Comparison of ENCODE assay signal across 8 cellular contexts in the genomic region with DNA sequence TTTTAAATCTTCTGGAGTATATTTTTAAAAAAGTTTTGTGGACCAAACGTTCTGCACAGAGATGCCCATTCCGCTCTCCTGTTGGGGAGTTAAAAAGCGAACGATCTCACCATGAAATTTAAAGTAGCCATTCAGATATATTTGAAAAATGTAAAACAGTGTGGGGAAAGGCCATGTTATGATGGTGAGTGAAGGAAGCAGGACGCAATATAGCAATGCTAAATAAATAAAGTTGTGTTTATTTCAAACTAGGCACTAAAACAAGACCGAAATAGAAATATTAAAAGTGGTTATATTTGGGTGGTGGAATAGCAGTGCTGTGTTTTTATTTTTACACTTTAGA. TPM values are rescaled to one million over a fixed set of nuclear protein-coding genes. Genes with fewer than 3 reads are reported as not detected.
DNase-seq lines count a peak whose midpoint lies in the region; ATAC-seq and TF ChIP-seq lines count a peak whose summit lies in the region.

No MANE protein-coding gene starts in this region.

- no peak overlapping the region for H3K27ac ChIP-seq in mesendoderm (ENCODE audit: low read depth, low read length)

- H2AK5ac ChIP-seq in mesendoderm (ENCODE audit: low read length) = no peak overlapping the region

- no peak overlapping the region for H2BK120ac ChIP-seq in mesendoderm (ENCODE audit: low read depth, low read length)

- no peaks in the 10 kb centered on the region for H3K79me2 ChIP-seq in mesendoderm (ENCODE audit: control insufficient read depth, insufficient read depth, low read length)

- peaks cover 30% of the 10 kb centered on the region for H3K4me1 ChIP-seq in adipocyte (ENCODE audit: control insufficient read depth, insufficient read depth, low read length)
- peaks cover 3% of the 10 kb centered on the region for H3K4me1 ChIP-seq in mesendoderm (ENCODE audit: control insufficient read depth, low read depth, low read length)

- H2BK15ac ChIP-seq in mesendoderm (replicated peaks; ENCODE audit: low read depth) = no peak overlapping the region

- peak; percentile 2 for ATAC-seq in HG02943 (IDR thresholded peaks at IDR 0.05; ENCODE audit: low read depth, unreplicated experiment)
- ATAC-seq in HG02938 (IDR thresholded peaks at IDR 0.05; ENCODE audit: unreplicated experiment) = no peak

- H3K4me3 ChIP-seq in GM12864 (ENCODE audit: low read depth, low read length) (peak overlapping the region; percentile 64), adipocyte (ENCODE audit: low read length) (peak overlapping the region; percentile 83), mesendoderm (ENCODE audit: low read length) (peak overlapping the region; percentile 14)

- H2BK5ac ChIP-seq in mesendoderm (ENCODE audit: low read length) = no peak overlapping the region

- no peak overlapping the region for H3K18ac ChIP-seq in mesendoderm (ENCODE audit: low read length)

- H3K27me3 ChIP-seq in adipocyte (replicated peaks; ENCODE audit: control insufficient read depth, insufficient read depth, low read length) = no peaks in the 10 kb centered on the region
- H3K27me3 ChIP-seq in mesendoderm (ENCODE audit: insufficient read depth, low read length, poor library complexity) = no peaks in the 10 kb centered on the region

- no peak for TF ChIP-seq CTCF in GM12864 (IDR thresholded peaks at IDR 0.05; ENCODE audit: low read depth, low read length, missing control alignments)

- no peak overlapping the region for H4K8ac ChIP-seq in mesendoderm (ENCODE audit: low read depth, low read length)

- no peaks in the 10 kb centered on the region for H3K79me1 ChIP-seq in mesendoderm (ENCODE audit: low read length)

- DNase-seq in GM12864 (ENCODE audit: low read depth) (no peak), adipocyte (ENCODE audit: low read depth) (no peak), mesendoderm (no peak), COLO829 (ENCODE audit: low spot score) (no peak), HPDE6-E6E7 (ENCODE audit: extremely low spot score) (no peak)
- DNase-seq in stimulated activated CD4-positive, alpha-beta T cell treated with anti-CD3 and anti-CD28 coated beads, Interleukin-1b, Interleukin-23, amount 100 ng/mL, for 48 hours = no peak

- H3K9ac ChIP-seq in adipocyte (ENCODE audit: low read length) (peak overlapping the region; percentile 90), mesendoderm (ENCODE audit: low read length) (peak overlapping the region; percentile 46)

- peak overlapping the region; percentile 51 for H3K4me2 ChIP-seq in mesendoderm (ENCODE audit: low read length)

- H3K23ac ChIP-seq in mesendoderm (ENCODE audit: low read length) = no peak overlapping the region

- no peak overlapping the region for H4K5ac ChIP-seq in mesendoderm (ENCODE audit: low read length)

- H3K36me3 ChIP-seq in adipocyte (ENCODE audit: control insufficient read depth, insufficient read depth, low read length, severe bottlenecking) (no peaks in the 10 kb centered on the region), mesendoderm (ENCODE audit: control insufficient read depth, insufficient read depth, low read length) (no peaks in the 10 kb centered on the region)

- H3K56ac ChIP-seq in mesendoderm (ENCODE audit: low read length) = peak overlapping the region; percentile 6

- WGBS in mesendoderm (ENCODE audit: extremely low coverage, insufficient coverage, low lambda C conversion rate) = 100% methylated on average over 1 of the region's 6 CpGs

- H3K9me3 ChIP-seq in adipocyte (ENCODE audit: control insufficient read depth, low read length) = no peaks in the 10 kb centered on the region

- H3K4ac ChIP-seq in mesendoderm (ENCODE audit: low read depth, low read length) = no peak overlapping the region

RNA-seq across cellular contexts. Expression of a gene that starts 0.3 kb away (rescaled TPM):
- 0.20 TPM for polyA plus RNA-seq in mesendoderm (2013, experiment 1 of 2)
- polyA plus RNA-seq in mesendoderm (2013, experiment 2 of 2) = 0.20 TPM

RNA-seq across cellular contexts. Expression of a gene that starts 30.9 kb away (rescaled TPM):
- 244 TPM for polyA plus RNA-seq in mesendoderm (2013, experiment 1 of 2)
- polyA plus RNA-seq in mesendoderm (2013, experiment 2 of 2) = 237 TPM

RNA-seq across cellular contexts. Expression of a gene that starts 35.9 kb away (rescaled TPM):
- 0.27 TPM for polyA plus RNA-seq in mesendoderm (2013, experiment 1 of 2)
- 0.27 TPM for polyA plus RNA-seq in mesendoderm (2013, experiment 2 of 2)

Comparison
In these comparisons a context has a peak if more than half of its experiments do, and no peak if none do; other contexts are left out.
1. H3K4me3 ChIP-seq: peak in every context shown above with its lines; median percentile 83 in adipocyte; 64 in GM12864; 14 in mesendoderm.